In the genomic region with DNA sequence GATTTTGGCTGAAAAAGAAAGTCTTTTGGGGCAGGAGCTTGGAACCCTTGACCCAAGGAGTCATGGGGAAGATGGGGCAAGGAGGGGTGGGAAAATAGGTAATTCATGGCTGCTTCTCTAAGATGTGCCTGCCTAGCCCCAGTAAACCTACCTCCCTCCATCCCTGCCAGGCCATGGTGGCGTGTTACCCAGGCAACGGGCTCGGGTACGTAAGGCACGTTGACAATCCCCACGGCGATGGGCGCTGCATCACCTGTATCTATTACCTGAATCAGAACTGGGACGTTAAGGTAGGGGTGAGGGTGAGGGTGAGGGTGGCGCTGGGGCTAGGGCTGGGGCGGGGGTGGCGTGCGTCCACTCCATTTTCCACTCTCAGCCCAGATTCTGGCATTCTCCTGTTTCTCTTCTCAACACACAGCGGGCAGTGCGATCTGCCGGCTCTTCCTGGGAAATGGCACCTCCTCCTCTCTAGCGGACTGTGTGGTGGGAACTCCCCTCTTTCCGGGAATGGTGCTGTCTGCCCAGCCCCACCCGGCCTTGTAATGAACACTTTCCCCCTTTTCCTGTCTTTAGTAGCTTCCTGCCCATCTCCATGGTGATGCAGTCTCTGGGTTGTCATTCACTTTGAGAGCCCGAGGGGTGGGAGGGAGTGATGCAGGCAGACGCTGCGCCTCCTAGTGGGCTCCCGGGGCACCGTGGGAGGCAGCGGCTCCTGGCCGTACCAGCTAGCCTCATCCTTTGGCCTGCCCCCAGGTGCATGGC, we compare ENCODE assay signal across 8 cellular contexts. TPM values are rescaled to one million over a fixed set of nuclear protein-coding genes. Genes with fewer than 3 reads are reported as not detected.
A peak's percentile ranks its signal among the peaks of the same experiment; 100 is the strongest.
DNase-seq lines count a peak whose midpoint lies in the region; ATAC-seq and TF ChIP-seq lines count a peak whose summit lies in the region.

No MANE protein-coding gene starts in this region.

- TF ChIP-seq CTCF in lower lobe of right lung (IDR thresholded peaks at IDR 0.05), result peak; percentile 89

- intact Hi-C loops in lower lobe of right lung (cut with DNase I), result no loop called here

- H3K4me1 Mint-ChIP-seq in activated CD8-positive, alpha-beta memory T cell treated with anti-CD3 and anti-CD28 coated beads, Interleukin-2, amount 10 ng/mL, durations not matched to agents 7 days and 5 days, result peaks cover 84% of the 10 kb centered on the region

- no peaks in the 10 kb centered on the region for H3K9me3 ChIP-seq in lower lobe of right lung

- peaks cover 37% of the 10 kb centered on the region for H3K36me3 Mint-ChIP-seq in activated CD8-positive, alpha-beta memory T cell treated with anti-CD3 and anti-CD28 coated beads, Interleukin-2, amount 10 ng/mL, durations not matched to agents 7 days and 5 days

- H3K27me3 ChIP-seq in lower lobe of right lung (ENCODE audit: low read depth), result no peaks in the 10 kb centered on the region

- DNase-seq in NCI-H510A (lab: John Stamatoyannopoulos, UW) (peak; percentile 21), lower lobe of right lung (peak; percentile 83), KG1 (lab: John Stamatoyannopoulos, UW) (no peak)
- DNase-seq in activated CD8-positive, alpha-beta memory T cell treated with anti-CD3 and anti-CD28 coated beads, Interleukin-2, amount 10 ng/mL, durations not matched to agents 7 days and 5 days, result peak; percentile 87
- DNase-seq in effector CD8-positive, alpha-beta T cell (lab: John Stamatoyannopoulos, UW), result peak; percentile 71
- DNase-seq in stimulated activated CD4-positive, alpha-beta T cell treated with anti-CD3 and anti-CD28 coated beads, Interleukin-4, amount 100 ng/mL, for 24 hours, result peak; percentile 82

- CTCF ChIA-PET in activated CD8-positive, alpha-beta memory T cell treated with anti-CD3 and anti-CD28 coated beads, Interleukin-2, amount 10 ng/mL, durations not matched to agents 7 days and 5 days (lab: Charles Lee), result interaction anchor here (0.8 to 6.4 kb wide), 19 partner anchors 9 to 453 kb away, joined by 3 to 60 read pairs (median 5); partner anchors contain the start of genes ACTMAP, COQ8B, EGLN2 and ITPKC

- ATAC-seq in GM18867 (IDR thresholded peaks at IDR 0.05; ENCODE audit: unreplicated experiment), result peak; percentile 32
- ATAC-seq in activated CD8-positive, alpha-beta memory T cell treated with anti-CD3 and anti-CD28 coated beads, Interleukin-2, amount 10 ng/mL, durations not matched to agents 7 days and 5 days, result peak; percentile 54
- ATAC-seq in lower lobe of right lung, result peak; percentile 52 to 58
- ATAC-seq in GM21717 (IDR thresholded peaks at IDR 0.05; ENCODE audit: unreplicated experiment), result no peak

- H3K36me3 ChIP-seq in lower lobe of right lung, result peaks cover 80% of the 10 kb centered on the region

- peak overlapping the region; percentile 31 for H3K4me3 Mint-ChIP-seq in activated CD8-positive, alpha-beta memory T cell treated with anti-CD3 and anti-CD28 coated beads, Interleukin-2, amount 10 ng/mL, durations not matched to agents 7 days and 5 days

- H3K4me1 ChIP-seq in lower lobe of right lung, result peaks cover 93% of the 10 kb centered on the region

- peaks cover 3% of the 10 kb centered on the region for H3K27me3 Mint-ChIP-seq in activated CD8-positive, alpha-beta memory T cell treated with anti-CD3 and anti-CD28 coated beads, Interleukin-2, amount 10 ng/mL, durations not matched to agents 7 days and 5 days

- H3K27ac ChIP-seq in lower lobe of right lung, result peak overlapping the region; percentile 92

- no peaks in the 10 kb centered on the region for H3K9me3 Mint-ChIP-seq in activated CD8-positive, alpha-beta memory T cell treated with anti-CD3 and anti-CD28 coated beads, Interleukin-2, amount 10 ng/mL, durations not matched to agents 7 days and 5 days (ENCODE audit: low read depth)

- peak overlapping the region; percentile 89 for H3K27ac Mint-ChIP-seq in activated CD8-positive, alpha-beta memory T cell treated with anti-CD3 and anti-CD28 coated beads, Interleukin-2, amount 10 ng/mL, durations not matched to agents 7 days and 5 days

- peak overlapping the region; percentile 28 for H3K4me3 ChIP-seq in lower lobe of right lung

RNA-seq across cellular contexts. Expression of gene EGLN2, which starts 7.6 kb away (rescaled TPM):
- total RNA-seq in activated CD8-positive, alpha-beta memory T cell treated with anti-CD3 and anti-CD28 coated beads, Interleukin-2, amount 10 ng/mL, durations not matched to agents 7 days and 5 days, result 100 to 1,000 TPM; 101 to 105 TPM
- total RNA-seq in lower lobe of right lung, result 188 TPM

RNA-seq across cellular contexts. Expression of gene RAB4B, which starts 28.5 kb away (rescaled TPM):
- total RNA-seq in activated CD8-positive, alpha-beta memory T cell treated with anti-CD3 and anti-CD28 coated beads, Interleukin-2, amount 10 ng/mL, durations not matched to agents 7 days and 5 days, result 10 to 100 TPM; 36.2 to 56.7 TPM
- total RNA-seq in lower lobe of right lung, result 48.5 TPM

RNA-seq across cellular contexts. Expression of gene MIA, which starts 31.2 kb away (rescaled TPM):
- not detected for total RNA-seq in activated CD8-positive, alpha-beta memory T cell treated with anti-CD3 and anti-CD28 coated beads, Interleukin-2, amount 10 ng/mL, durations not matched to agents 7 days and 5 days
- 1.7 TPM for total RNA-seq in lower lobe of right lung

RNA-seq across cellular contexts. Expression of gene CYP2A6, which starts 43.7 kb away (rescaled TPM):
- not detected for total RNA-seq in activated CD8-positive, alpha-beta memory T cell treated with anti-CD3 and anti-CD28 coated beads, Interleukin-2, amount 10 ng/mL, durations not matched to agents 7 days and 5 days
- total RNA-seq in lower lobe of right lung, result 2.0 TPM

RNA-seq across cellular contexts. Expression of gene SNRPA, which starts 55.6 kb away (rescaled TPM):
- total RNA-seq in activated CD8-positive, alpha-beta memory T cell treated with anti-CD3 and anti-CD28 coated beads, Interleukin-2, amount 10 ng/mL, durations not matched to agents 7 days and 5 days, result 100 to 1,000 TPM; 176 to 193 TPM
- 44.8 TPM for total RNA-seq in lower lobe of right lung
